In genomic region chr2:223465793-223466192, GRCh38 we compare ENCODE assay signal across 1 cellular context.
A peak's percentile ranks its signal among the peaks of the same experiment; 100 is the strongest.
TF ChIP-seq lines count a peak whose summit lies in the region.

No MANE protein-coding gene starts in this region.

TF ChIP-seq in A549, 52 proteins besides CTCF, POLR2A, EP300 and RAD21 (continued from another document):
- TF ChIP-seq EHMT2 (IDR thresholded peaks at IDR 0.05; ENCODE audit: low read depth) = no peak
- no peak for TF ChIP-seq HOXA7 (CRISPR knock-in tag; IDR thresholded peaks at IDR 0.05)
- TF ChIP-seq USF2 (IDR thresholded peaks at IDR 0.05) = no peak
- no peak for TF ChIP-seq TFCP2L1 (CRISPR knock-in tag; IDR thresholded peaks at IDR 0.05)
- TF ChIP-seq NPAS2 (CRISPR knock-in tag; IDR thresholded peaks at IDR 0.05; ENCODE audit: borderline replicate concordance) = no peak
- peak; percentile 41; the same call in 2 of the 3 replicates for TF ChIP-seq SMC3 (IDR thresholded peaks at IDR 0.05)
- TF ChIP-seq FOSB (CRISPR knock-in tag; IDR thresholded peaks at IDR 0.05) = no peak
- no peak for TF ChIP-seq BHLHE40 (IDR thresholded peaks at IDR 0.05; ENCODE audit: low read depth, low read length)
- no peak for TF ChIP-seq E2F6 (IDR thresholded peaks at IDR 0.05; ENCODE audit: borderline replicate concordance, low read depth)
- TF ChIP-seq ZSCAN20 (CRISPR knock-in tag; IDR thresholded peaks at IDR 0.05) = no peak
- no peak for TF ChIP-seq HOXB5 (CRISPR knock-in tag; IDR thresholded peaks at IDR 0.05)
- no peak for TF ChIP-seq RNF2 (IDR thresholded peaks at IDR 0.05; ENCODE audit: borderline replicate concordance, low read depth)
- TF ChIP-seq, protein P1, sequence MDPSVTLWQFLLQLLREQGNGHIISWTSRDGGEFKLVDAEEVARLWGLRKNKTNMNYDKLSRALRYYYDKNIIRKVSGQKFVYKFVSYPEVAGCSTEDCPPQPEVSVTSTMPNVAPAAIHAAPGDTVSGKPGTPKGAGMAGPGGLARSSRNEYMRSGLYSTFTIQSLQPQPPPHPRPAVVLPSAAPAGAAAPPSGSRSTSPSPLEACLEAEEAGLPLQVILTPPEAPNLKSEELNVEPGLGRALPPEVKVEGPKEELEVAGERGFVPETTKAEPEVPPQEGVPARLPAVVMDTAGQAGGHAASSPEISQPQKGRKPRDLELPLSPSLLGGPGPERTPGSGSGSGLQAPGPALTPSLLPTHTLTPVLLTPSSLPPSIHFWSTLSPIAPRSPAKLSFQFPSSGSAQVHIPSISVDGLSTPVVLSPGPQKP (IDR thresholded peaks at IDR 0.05; ENCODE audit: low read depth, low read length) = no peak
- TF ChIP-seq, protein P2, sequence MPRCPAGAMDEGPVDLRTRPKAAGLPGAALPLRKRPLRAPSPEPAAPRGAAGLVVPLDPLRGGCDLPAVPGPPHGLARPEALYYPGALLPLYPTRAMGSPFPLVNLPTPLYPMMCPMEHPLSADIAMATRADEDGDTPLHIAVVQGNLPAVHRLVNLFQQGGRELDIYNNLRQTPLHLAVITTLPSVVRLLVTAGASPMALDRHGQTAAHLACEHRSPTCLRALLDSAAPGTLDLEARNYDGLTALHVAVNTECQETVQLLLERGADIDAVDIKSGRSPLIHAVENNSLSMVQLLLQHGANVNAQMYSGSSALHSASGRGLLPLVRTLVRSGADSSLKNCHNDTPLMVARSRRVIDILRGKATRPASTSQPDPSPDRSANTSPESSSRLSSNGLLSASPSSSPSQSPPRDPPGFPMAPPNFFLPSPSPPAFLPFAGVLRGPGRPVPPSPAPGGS (IDR thresholded peaks at IDR 0.05) = peak; percentile 54; the same call in 1 of the 3 replicates
- TF ChIP-seq HEYL (CRISPR knock-in tag; IDR thresholded peaks at IDR 0.05) = no peak
- peak; percentile 68 to 81; a peak in 4 of 5 replicates for TF ChIP-seq JUN (IDR thresholded peaks at IDR 0.05)
- peak; percentile 67 for TF ChIP-seq GATA3 (IDR thresholded peaks at IDR 0.05; ENCODE audit: borderline replicate concordance)
- TF ChIP-seq EHF (CRISPR knock-in tag; IDR thresholded peaks at IDR 0.05) = no peak
- TF ChIP-seq PBX3 (IDR thresholded peaks at IDR 0.05) = no peak
- no peak for TF ChIP-seq ZC3H11A (IDR thresholded peaks at IDR 0.05)
- no peak for TF ChIP-seq SREBF2 (IDR thresholded peaks at IDR 0.05)
- TF ChIP-seq, protein P3, sequence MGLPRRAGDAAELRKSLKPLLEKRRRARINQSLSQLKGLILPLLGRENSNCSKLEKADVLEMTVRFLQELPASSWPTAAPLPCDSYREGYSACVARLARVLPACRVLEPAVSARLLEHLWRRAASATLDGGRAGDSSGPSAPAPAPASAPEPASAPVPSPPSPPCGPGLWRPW (IDR thresholded peaks at IDR 0.05) = peak; percentile 94
TF ChIP-seq in A549: peak in this region for 10.
